ENCODE assay signal across 20 cellular contexts in the genomic region with DNA sequence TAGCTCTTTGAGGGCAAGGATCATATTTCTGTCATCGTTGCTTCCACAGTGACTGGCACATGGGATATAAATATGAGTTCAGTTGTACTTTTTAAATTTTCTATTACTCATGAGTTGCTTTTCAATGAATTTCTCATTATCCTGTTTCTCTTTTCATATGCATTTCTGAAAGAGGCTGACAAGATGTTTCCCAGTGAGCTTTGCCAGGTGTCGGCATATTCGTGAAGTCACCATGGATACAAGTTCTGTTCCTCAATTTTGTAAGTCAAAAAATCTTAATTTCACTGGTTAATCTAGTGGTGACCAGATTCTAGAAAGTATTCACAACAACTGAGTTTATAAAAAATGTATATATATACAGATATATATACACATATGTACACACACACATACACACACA. TPM values are rescaled to one million over a fixed set of nuclear protein-coding genes. Genes with fewer than 3 reads are reported as not detected.
A peak's percentile ranks its signal among the peaks of the same experiment; 100 is the strongest.
DNase-seq lines count a peak whose midpoint lies in the region; ATAC-seq and TF ChIP-seq lines count a peak whose summit lies in the region.
"Had no signal": no experiment of that assay in that cellular context is flagged by ENCODE, and none has a peak within 500 bp of the region (broad histone marks: within the 10 kb centered on the region; RNA-seq: fewer than 3 reads in every experiment).

No MANE protein-coding gene starts in this region.

- no peak for TF ChIP-seq POLR2A in HCT116 (IDR thresholded peaks at IDR 0.05; ENCODE audit: borderline replicate concordance, extremely low read depth, insufficient read depth, insufficient read length)

- WGBS in mesenchymal stem cell = no CpG with 5 or more reads among the region's 3 CpGs

- H3K9me3 ChIP-seq in HCT116 (ENCODE audit: control insufficient read depth in 1 of 2, insufficient read depth in 1 of 2, low read depth in 1 of 2, low read length in 2 of 2) (no peaks in the 10 kb centered on the region), mesenchymal stem cell (ENCODE audit: control insufficient read depth, low read length) (no peaks in the 10 kb centered on the region), ascending aorta (no peaks in the 10 kb centered on the region)
- H3K9me3 ChIP-seq: BE2C, heart right ventricle, psoas muscle, SJSA1 had no signal

- no peak overlapping the region for H2BK15ac ChIP-seq in mesenchymal stem cell (ENCODE audit: low read depth, poor library complexity, severe bottlenecking)

- H3K27ac ChIP-seq in HCT116 (ENCODE audit: low read depth, low read length) (no peak overlapping the region), mesenchymal stem cell (ENCODE audit: low read length, poor library complexity, severe bottlenecking) (no peak overlapping the region), ascending aorta (no peak overlapping the region)
- H3K27ac ChIP-seq: heart right ventricle, psoas muscle, SJSA1 had no signal

- no peaks in the 10 kb centered on the region for H3K9me3 Mint-ChIP-seq in activated CD4-positive, alpha-beta T cell treated with anti-CD3 and anti-CD28 coated beads, Interleukin-2, amount 10 ng/mL, durations not matched to agents 24 days and 14 days
- H3K9me3 Mint-ChIP-seq in activated T-helper 2 cell treated with anti-CD3 and anti-CD28 coated beads, Interferon-gamma antibody, Interleukin-2, Interleukin-4, amounts not matched to agents 10 μg/mL and 5 μg/mL and 100 μg/mL, durations not matched to agents 14 hours and 24 hours and 36 hours = no peaks in the 10 kb centered on the region

- no TSS peak for BruUV-seq in HCT116 (replicated peaks; lab: Mats Ljungman, UMichigan)

- H3K36me3 ChIP-seq in HCT116 (ENCODE audit: control insufficient read depth in 1 of 2, insufficient read depth in 2 of 2, low read length in 2 of 2) (no peaks in the 10 kb centered on the region), mesenchymal stem cell (ENCODE audit: control insufficient read depth in 1 of 2, insufficient read depth in 2 of 2, low read depth in 1 of 2, low read length in 2 of 2) (no peaks in the 10 kb centered on the region), ascending aorta (no peaks in the 10 kb centered on the region)
- H3K36me3 ChIP-seq: BE2C, heart right ventricle, SJSA1 had no signal

- POLR2A ChIA-PET in HCT116 (lab: Charles Lee) = no interaction called here

- H3K4ac ChIP-seq in mesenchymal stem cell (ENCODE audit: low read depth in 1 of 2, low read length in 2 of 2) = no peak overlapping the region

- RAD21 ChIA-PET in HCT116 (lab: Charles Lee; ENCODE audit: low non-redundant PET in 1 of 2, low total read pairs in 2 of 2, uncharacterized antibody in 2 of 2, unreplicated experiment in 2 of 2) = no interaction called here

- no peak overlapping the region for H2BK120ac ChIP-seq in mesenchymal stem cell (ENCODE audit: low read depth, low read length)

- H3K79me1 ChIP-seq in mesenchymal stem cell (replicated peaks; ENCODE audit: low read length, poor library complexity, severe bottlenecking) = no peaks in the 10 kb centered on the region

- H3K4me3 Mint-ChIP-seq in activated CD4-positive, alpha-beta T cell treated with anti-CD3 and anti-CD28 coated beads, Interleukin-2, amount 10 ng/mL, durations not matched to agents 24 days and 14 days = peak overlapping the region; percentile 75
- H3K4me3 Mint-ChIP-seq in activated T-helper 2 cell treated with anti-CD3 and anti-CD28 coated beads, Interferon-gamma antibody, Interleukin-2, Interleukin-4, amounts not matched to agents 10 μg/mL and 5 μg/mL and 100 μg/mL, durations not matched to agents 14 hours and 24 hours and 36 hours (ENCODE audit: low read depth) = no peak overlapping the region

- TF ChIP-seq RAD21 in HCT116 (IDR thresholded peaks at IDR 0.05; ENCODE audit: low read depth) = no peak

- no peak for TF ChIP-seq CTCF in HCT116 (IDR thresholded peaks at IDR 0.05 in 2 of 3, conservative IDR thresholded peaks at IDR 0.05 in 1 of 3; ENCODE audit: borderline replicate concordance in 1 of 3, insufficient read depth in 1 of 3, low read depth in 2 of 3, low read length in 2 of 3)
- no peak for TF ChIP-seq CTCF in ascending aorta (IDR thresholded peaks at IDR 0.05)

- no peak overlapping the region for H4K8ac ChIP-seq in mesenchymal stem cell (ENCODE audit: low read length)

- ATAC-seq in HCT116 (no peak), GM18909 (IDR thresholded peaks at IDR 0.05; ENCODE audit: poor library complexity, unreplicated experiment) (no peak)
- ATAC-seq: heart right ventricle, psoas muscle had no signal

- H3K4me3 ChIP-seq in HCT116 (replicated peaks in 1 of 2; ENCODE audit: low read depth in 1 of 2, low read length in 2 of 2) (no peak overlapping the region), mesenchymal stem cell (ENCODE audit: insufficient read depth in 1 of 2, low read depth in 1 of 2, low read length in 2 of 2) (peak overlapping the region in 1 of 2 experiments; percentile 71), ascending aorta (no peak overlapping the region)

- no peaks in the 10 kb centered on the region for H3K36me3 Mint-ChIP-seq in activated CD4-positive, alpha-beta T cell treated with anti-CD3 and anti-CD28 coated beads, Interleukin-2, amount 10 ng/mL, durations not matched to agents 24 days and 14 days (ENCODE audit: low read depth)
- H3K36me3 Mint-ChIP-seq in activated T-helper 2 cell treated with anti-CD3 and anti-CD28 coated beads, Interferon-gamma antibody, Interleukin-2, Interleukin-4, amounts not matched to agents 10 μg/mL and 5 μg/mL and 100 μg/mL, durations not matched to agents 14 hours and 24 hours and 36 hours (ENCODE audit: low read depth) = no peaks in the 10 kb centered on the region
- H3K36me3 Mint-ChIP-seq: IgD-negative memory B cell, memory B cell had no signal

- H2AFZ ChIP-seq in HCT116 (ENCODE audit: low read depth, low read length, poor library complexity, severe bottlenecking) (peak overlapping the region; percentile 92), mesenchymal stem cell (ENCODE audit: low read depth, low read length) (no peak overlapping the region)

- no peak overlapping the region for H3K18ac ChIP-seq in mesenchymal stem cell (ENCODE audit: low read depth in 1 of 2, low read length in 2 of 2)

- no peaks in the 10 kb centered on the region for H3K27me3 Mint-ChIP-seq in activated CD4-positive, alpha-beta T cell treated with anti-CD3 and anti-CD28 coated beads, Interleukin-2, amount 10 ng/mL, durations not matched to agents 24 days and 14 days
- no peaks in the 10 kb centered on the region for H3K27me3 Mint-ChIP-seq in activated T-helper 2 cell treated with anti-CD3 and anti-CD28 coated beads, Interferon-gamma antibody, Interleukin-2, Interleukin-4, amounts not matched to agents 10 μg/mL and 5 μg/mL and 100 μg/mL, durations not matched to agents 14 hours and 24 hours and 36 hours (ENCODE audit: low read depth)
- H3K27me3 Mint-ChIP-seq: IgD-negative memory B cell, memory B cell had no signal

- H3K9ac ChIP-seq in HCT116 (ENCODE audit: low read length) (no peak overlapping the region), mesenchymal stem cell (ENCODE audit: low read length) (peak overlapping the region; percentile 88)

- CTCF ChIA-PET in HCT116 (lab: Charles Lee) = no interaction called here

- H3K79me2 ChIP-seq in HCT116 (ENCODE audit: insufficient read depth, low read length) = no peaks in the 10 kb centered on the region

- no peak overlapping the region for H2AK5ac ChIP-seq in mesenchymal stem cell (ENCODE audit: low read length, severe bottlenecking)

- intact Hi-C loops in activated CD4-positive, alpha-beta T cell treated with anti-CD3 and anti-CD28 coated beads, Interleukin-2, amount 10 ng/mL, durations not matched to agents 24 days and 14 days (cut with micrococcal nuclease) = loop anchor here (1.0 to 5.0 kb wide), 3 partner anchors 56 to 154 kb away; no protein-coding TSS in a partner anchor
- intact Hi-C loops in HCT116 (cut with micrococcal nuclease) (no loop called here), ascending aorta (cut with DNase I) (no loop called here)
- intact Hi-C loops in activated T-helper 2 cell treated with anti-CD3 and anti-CD28 coated beads, Interferon-gamma antibody, Interleukin-2, Interleukin-4, amounts not matched to agents 10 μg/mL and 5 μg/mL and 100 μg/mL, durations not matched to agents 14 hours and 24 hours and 36 hours (cut with micrococcal nuclease) = loop anchor here (5.0 kb wide), 1 partner anchor 58 kb away; no protein-coding TSS in a partner anchor

- no peak overlapping the region for H3K27ac Mint-ChIP-seq in activated CD4-positive, alpha-beta T cell treated with anti-CD3 and anti-CD28 coated beads, Interleukin-2, amount 10 ng/mL, durations not matched to agents 24 days and 14 days
- H3K27ac Mint-ChIP-seq in activated T-helper 2 cell treated with anti-CD3 and anti-CD28 coated beads, Interferon-gamma antibody, Interleukin-2, Interleukin-4, amounts not matched to agents 10 μg/mL and 5 μg/mL and 100 μg/mL, durations not matched to agents 14 hours and 24 hours and 36 hours = peak overlapping the region; percentile 61
- H3K27ac Mint-ChIP-seq: IgD-negative memory B cell, memory B cell had no signal

- H3K14ac ChIP-seq in mesenchymal stem cell (ENCODE audit: low read length in 2 of 2) = no peak overlapping the region

- H3K4me1 ChIP-seq in HCT116 (ENCODE audit: control insufficient read depth in 1 of 2, insufficient read depth in 2 of 2, low read length in 2 of 2) (peaks cover 5 to 8% of the 10 kb centered on the region in 2 experiments; a peak in 2 of 4 replicates), mesenchymal stem cell (ENCODE audit: control insufficient read depth, insufficient read depth, low read depth, low read length) (no peaks in the 10 kb centered on the region), ascending aorta (no peaks in the 10 kb centered on the region)
- H3K4me1 ChIP-seq: BE2C, psoas muscle had no signal

- no peak overlapping the region for H2BK12ac ChIP-seq in mesenchymal stem cell (ENCODE audit: low read length in 2 of 2)

- H4K20me1 ChIP-seq in HCT116 (ENCODE audit: insufficient read depth) = no peaks in the 10 kb centered on the region

- no peaks in the 10 kb centered on the region for H3K9me2 ChIP-seq in HCT116 (ENCODE audit: insufficient read depth)

- no peak for DNase-seq in activated CD4-positive, alpha-beta T cell treated with anti-CD3 and anti-CD28 coated beads, Interleukin-2, amount 10 ng/mL, durations not matched to agents 24 days and 14 days
- no peak for DNase-seq in activated CD4-positive, alpha-beta T cell treated with anti-CD3 and anti-CD28 coated beads for 48 hours
- DNase-seq in HCT116 (ENCODE audit: low read depth, low spot score) (no peak), mesenchymal stem cell (no peak), ascending aorta (ENCODE audit: low spot score in 2 of 2) (no peak), islet precursor cell (no peak)
- no peak for DNase-seq in activated T-helper 2 cell treated with anti-CD3 and anti-CD28 coated beads, Interferon-gamma antibody, Interleukin-2, Interleukin-4, amounts not matched to agents 10 μg/mL and 5 μg/mL and 100 μg/mL, durations not matched to agents 14 hours and 24 hours and 36 hours (ENCODE audit: low spot score)
- DNase-seq: BE2C, DMS79, GF-D8, heart right ventricle, left cardiac atrium, NCI-H2081 treated with DMSO at 0.1 percent for 48 hours, NCI-H446 treated with DMSO at 0.1 percent for 48 hours, psoas muscle, substantia nigra had no signal

- H3K27me3 ChIP-seq in HCT116 (ENCODE audit: insufficient read depth, low read length) = no peaks in the 10 kb centered on the region
- no peaks in the 10 kb centered on the region for H3K27me3 ChIP-seq in mesenchymal stem cell (ENCODE audit: control insufficient read depth in 1 of 2, insufficient read depth in 1 of 2, low read length in 2 of 2)
- H3K27me3 ChIP-seq in ascending aorta = no peaks in the 10 kb centered on the region
- H3K27me3 ChIP-seq: BE2C, heart right ventricle, SJSA1 had no signal

- peaks cover 10% of the 10 kb centered on the region for H3K4me1 Mint-ChIP-seq in activated CD4-positive, alpha-beta T cell treated with anti-CD3 and anti-CD28 coated beads, Interleukin-2, amount 10 ng/mL, durations not matched to agents 24 days and 14 days
- peaks cover 10% of the 10 kb centered on the region for H3K4me1 Mint-ChIP-seq in activated T-helper 2 cell treated with anti-CD3 and anti-CD28 coated beads, Interferon-gamma antibody, Interleukin-2, Interleukin-4, amounts not matched to agents 10 μg/mL and 5 μg/mL and 100 μg/mL, durations not matched to agents 14 hours and 24 hours and 36 hours (ENCODE audit: low read depth)

- no peak overlapping the region for H3K4me2 ChIP-seq in HCT116 (ENCODE audit: low read length)
- no peak overlapping the region for H3K4me2 ChIP-seq in mesenchymal stem cell (ENCODE audit: low read length, poor library complexity, severe bottlenecking)

- no peak overlapping the region for H3K23ac ChIP-seq in mesenchymal stem cell (ENCODE audit: low read length in 2 of 2)

- H2BK5ac ChIP-seq in mesenchymal stem cell (ENCODE audit: low read depth, low read length, poor library complexity, severe bottlenecking) = no peak overlapping the region

- no peak overlapping the region for H4K91ac ChIP-seq in mesenchymal stem cell (ENCODE audit: low read length)

RNA-seq across cellular contexts. Expression of gene GNAI1, which starts 55.7 kb away (rescaled TPM):
- total RNA-seq in activated CD4-positive, alpha-beta T cell treated with anti-CD3 and anti-CD28 coated beads, Interleukin-2, amount 10 ng/mL, durations not matched to agents 24 days and 14 days = 5.7 and 6.8 TPM in 2 replicates
- total RNA-seq in HCT116 (2021; ENCODE audit: unreplicated experiment) (148 TPM), ascending aorta (8.7 TPM)
- 83.0 and 90.2 TPM in 2 replicates for polyA plus RNA-seq in HCT116 (2012)
- 6.4 and 7.5 TPM in 2 replicates for total RNA-seq in activated T-helper 2 cell treated with anti-CD3 and anti-CD28 coated beads, Interferon-gamma antibody, Interleukin-2, Interleukin-4, amounts not matched to agents 10 μg/mL and 5 μg/mL and 100 μg/mL, durations not matched to agents 14 hours and 24 hours and 36 hours
- 161 TPM for polyA plus RNA-seq in mesenchymal stem cell (2013, experiment 1 of 2)
- polyA plus RNA-seq in mesenchymal stem cell (2013, experiment 2 of 2) = 168 TPM

Comparison
In these comparisons a context has a peak if more than half of its experiments do, and no peak if none do; other contexts are left out.
1. RNA of gene GNAI1, which starts 55.7 kb away (total RNA-seq): 148 TPM in HCT116 (single experiment); 8.7 TPM in ascending aorta (single experiment), 6.4 to 7.5 TPM in activated T-helper 2 cell treated with anti-CD3 and anti-CD28 coated beads, Interferon-gamma antibody, Interleukin-2, Interleukin-4, amounts not matched to agents 10 μg/mL and 5 μg/mL and 100 μg/mL, durations not matched to agents 14 hours and 24 hours and 36 hours and 5.7 to 6.8 TPM in activated CD4-positive, alpha-beta T cell treated with anti-CD3 and anti-CD28 coated beads, Interleukin-2, amount 10 ng/mL, durations not matched to agents 24 days and 14 days; every median in the first group is over 10 times any median in the second.
2. intact Hi-C loops: an anchor here in activated CD4-positive, alpha-beta T cell treated with anti-CD3 and anti-CD28 coated beads, Interleukin-2, amount 10 ng/mL, durations not matched to agents 24 days and 14 days (1.0 to 5.0 kb wide) and activated T-helper 2 cell treated with anti-CD3 and anti-CD28 coated beads, Interferon-gamma antibody, Interleukin-2, Interleukin-4, amounts not matched to agents 10 μg/mL and 5 μg/mL and 100 μg/mL, durations not matched to agents 14 hours and 24 hours and 36 hours (5.0 kb wide); none called in HCT116 and ascending aorta.